8 cellular contexts compared by ENCODE assay signal in the genomic region with DNA sequence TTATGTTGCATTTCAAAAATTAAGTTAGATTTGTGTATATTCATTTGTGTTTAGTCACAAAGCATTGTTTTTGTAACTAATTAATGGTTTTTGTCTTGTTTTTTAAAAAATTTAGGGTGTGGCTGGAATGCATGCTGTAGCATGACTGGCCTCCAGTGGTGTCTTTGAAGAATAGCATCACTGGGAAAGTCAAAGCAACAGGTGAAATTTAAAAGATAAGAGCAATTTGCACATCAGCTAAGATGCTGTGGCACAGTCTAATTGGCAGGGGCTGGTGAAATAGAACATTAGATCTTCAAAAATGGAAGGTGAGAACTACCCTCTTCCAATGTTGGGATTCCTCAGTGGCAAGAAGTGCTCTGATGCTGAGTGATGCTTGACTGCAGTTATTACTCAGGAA. TPM values are rescaled to one million over a fixed set of nuclear protein-coding genes. Genes with fewer than 3 reads are reported as not detected.
DNase-seq lines count a peak whose midpoint lies in the region; ATAC-seq, FAIRE-seq and TF ChIP-seq lines count a peak whose summit lies in the region.

No MANE protein-coding gene starts in this region.

- no peak overlapping the region for H3K9ac ChIP-seq in NT2/D1 (ENCODE audit: insufficient read length, low read depth)

- no peak for ATAC-seq in GM18505 (IDR thresholded peaks at IDR 0.05; ENCODE audit: unreplicated experiment)
- no peak for ATAC-seq in GM21529 (IDR thresholded peaks at IDR 0.05; ENCODE audit: unreplicated experiment)

- TF ChIP-seq POLR2A in GM12891 (IDR thresholded peaks at IDR 0.05; ENCODE audit: low read depth, low read length): no peak
- no peak for TF ChIP-seq POLR2A in GM18505 (IDR thresholded peaks at IDR 0.05; ENCODE audit: borderline replicate concordance, extremely low read depth, insufficient read depth, insufficient read length)

- H3K4me3 ChIP-seq in NT2/D1 (ENCODE audit: insufficient read length, low read depth): no peak overlapping the region
- no peak overlapping the region for H3K4me3 ChIP-seq in tibial artery

- DNase-seq in GM12891 (ENCODE audit: insufficient read length, low spot score) (peak; percentile 3), NT2/D1 (ENCODE audit: low read depth, low spot score) (peak; percentile 3), fibroblast of gingiva (ENCODE audit: low read depth) (peak; percentile 21), T-helper 1 cell (no peak), tibial artery (no peak)

- no peak overlapping the region for H3K27ac ChIP-seq in 22Rv1
- no peak overlapping the region for H3K27ac ChIP-seq in tibial artery

- H3K36me3 ChIP-seq in NT2/D1 (ENCODE audit: insufficient read depth, insufficient read length, low read length) (no peaks in the 10 kb centered on the region), tibial artery (no peaks in the 10 kb centered on the region)

- intact Hi-C loops in tibial artery (cut with DNase I; ENCODE audit: low total_unique reads): no loop called here

- FAIRE-seq in GM12891 (lab: Jason Lieb, UNC): peak; percentile 75

- H3K27me3 ChIP-seq in NT2/D1 (ENCODE audit: insufficient read depth, insufficient read length): no peaks in the 10 kb centered on the region
- H3K27me3 ChIP-seq in tibial artery: no peaks in the 10 kb centered on the region

- peak; percentile 85 for TF ChIP-seq CTCF in 22Rv1 (IDR thresholded peaks at IDR 0.05)
- TF ChIP-seq CTCF in tibial artery (IDR thresholded peaks at IDR 0.05): peak in 1 of 2 experiments; percentile 25

- no peaks in the 10 kb centered on the region for H3K4me1 ChIP-seq in NT2/D1 (ENCODE audit: insufficient read depth, insufficient read length)
- H3K4me1 ChIP-seq in tibial artery: no peaks in the 10 kb centered on the region

- H3K9me3 ChIP-seq in NT2/D1 (ENCODE audit: insufficient read depth, low read length) (no peaks in the 10 kb centered on the region), tibial artery (no peaks in the 10 kb centered on the region)

TF ChIP-seq in GM12891, 5 proteins besides CTCF, POLR2A, EP300 and RAD21:
- TF ChIP-seq SPI1 (IDR thresholded peaks at IDR 0.05; ENCODE audit: low read depth, low read length) (no peak), TAF1 (IDR thresholded peaks at IDR 0.05; ENCODE audit: low read depth, low read length) (no peak), PAX5 (IDR thresholded peaks at IDR 0.05; ENCODE audit: insufficient read depth, low read length, severe bottlenecking) (no peak), POLR2AphosphoS5 (IDR thresholded peaks at IDR 0.05; ENCODE audit: low read depth, low read length) (no peak), POU2F2 (IDR thresholded peaks at IDR 0.05; ENCODE audit: low read depth, low read length) (no peak)

RNA-seq across cellular contexts. Expression of gene ANK2, which starts 45.3 kb away (rescaled TPM):
- 2.9 TPM for polyA plus RNA-seq in GM12891 (2012; ENCODE audit: low read depth, missing spikeins)

Comparison
In these comparisons a context has a peak if more than half of its experiments do, and no peak if none do; other contexts are left out.
1. DNase-seq: peak in GM12891 (single experiment), NT2/D1 (single experiment) and fibroblast of gingiva (single experiment); none in T-helper 1 cell (0 of 5) and tibial artery (0 of 2).